ENCODE assay signal across 8 cellular contexts in genomic region chr16:1774456-1774795, GRCh38. TPM values are rescaled to one million over a fixed set of nuclear protein-coding genes. Genes with fewer than 3 reads are reported as not detected.
A peak's percentile ranks its signal among the peaks of the same experiment; 100 is the strongest.
DNase-seq lines count a peak whose midpoint lies in the region; ATAC-seq, FAIRE-seq and TF ChIP-seq lines count a peak whose summit lies in the region.

No MANE protein-coding gene starts in this region.

- intact Hi-C loops in Panc1 (cut with micrococcal nuclease; ENCODE audit: unreplicated experiment) (loop anchor here (10.0 kb wide), 1 partner anchor 1090 kb away; the partner anchor contains the start of genes JMJD8 and STUB1), endothelial cell of umbilical vein (cut with micrococcal nuclease) (no loop called here), psoas muscle (cut with DNase I) (loop anchor here (5.0 to 10.0 kb wide), 2 partner anchors 67 to 170 kb away; partner anchors contain the start of genes MAPK8IP3 (in 1 of the 2) and MSRB1 (in 1 of the 2))

- TF ChIP-seq POLR2A in endothelial cell of umbilical vein (IDR thresholded peaks at IDR 0.05; ENCODE audit: low read depth, low read length): no peak

- in situ Hi-C loops in Panc1 (cut with HindIII; ENCODE audit: low pct_unique_long_range_greater_than_20kb, low sequenced_read_pairs): no loop called here

- peaks cover 17% of the 10 kb centered on the region for H3K79me2 ChIP-seq in endothelial cell of umbilical vein (ENCODE audit: control insufficient read depth, insufficient read depth, low read length)

- DNase-seq in Panc1 (ENCODE audit: low read depth, low spot score) (no peak), endothelial cell of umbilical vein (ENCODE audit: low read depth, low spot score) (no peak), psoas muscle (peak in 1 of 2 donors; percentile 12), NCI-H446 treated with DMSO at 0.1 percent for 48 hours (lab: John Stamatoyannopoulos, UW) (no peak), H7 (no peak), WERI-Rb-1 (no peak)

- H3K9me3 ChIP-seq in Panc1 (ENCODE audit: control insufficient read depth, insufficient read depth, low read depth, low read length) (no peaks in the 10 kb centered on the region), endothelial cell of umbilical vein (replicated peaks; ENCODE audit: control insufficient read depth, insufficient read depth, low read length) (no peaks in the 10 kb centered on the region), psoas muscle (no peaks in the 10 kb centered on the region), WERI-Rb-1 (ENCODE audit: severe bottlenecking) (no peaks in the 10 kb centered on the region)

- ATAC-seq in Panc1: no peak
- no peak for ATAC-seq in psoas muscle
- ATAC-seq in HG02610 (IDR thresholded peaks at IDR 0.05; ENCODE audit: unreplicated experiment): no peak

- H2AFZ ChIP-seq in endothelial cell of umbilical vein (ENCODE audit: low read depth, low read length): no peak overlapping the region

- peak overlapping the region; percentile 45 for H3K4me2 ChIP-seq in endothelial cell of umbilical vein (ENCODE audit: insufficient read depth, low read length)

- FAIRE-seq in endothelial cell of umbilical vein (lab: Jason Lieb, UNC): no peak

- TF ChIP-seq CTCF in Panc1 (IDR thresholded peaks at IDR 0.05) (no peak), endothelial cell of umbilical vein (IDR thresholded peaks at IDR 0.05; ENCODE audit: extremely low read depth in 1 of 2, insufficient read depth in 1 of 2, low read depth in 1 of 2, low read length in 2 of 2) (no peak), psoas muscle (IDR thresholded peaks at IDR 0.05) (no peak), WERI-Rb-1 (IDR thresholded peaks at IDR 0.05; ENCODE audit: low read depth, low read length) (no peak)

- CTCF ChIA-PET in Panc1 (lab: Charles Lee) (interaction anchor here (1.3 kb wide), 1 partner anchor 8 kb away, joined by 5 read pairs; the partner anchor contains the start of genes NUBP2 and SPSB3), endothelial cell of umbilical vein (lab: Charles Lee) (interaction anchor here (1.1 to 2.0 kb wide), 2 partner anchors 8 to 49 kb away, joined by 9 to 16 read pairs; partner anchors contain the start of genes NUBP2 and SPSB3)

- no TSS peak for BruUV-seq in Panc1 (replicated peaks; lab: Mats Ljungman, UMichigan)
- BruUV-seq in endothelial cell of umbilical vein (replicated peaks; lab: Mats Ljungman, UMichigan): no TSS peak

- no peaks in the 10 kb centered on the region; the same call in 1 of the 2 replicates for H3K36me3 ChIP-seq in Panc1 (ENCODE audit: control insufficient read depth, insufficient read depth, low read length)
- H3K36me3 ChIP-seq in endothelial cell of umbilical vein (ENCODE audit: control insufficient read depth in 2 of 2, extremely low read depth in 1 of 2, insufficient read depth in 2 of 2, low read length in 2 of 2): peaks cover 0 to 34% of the 10 kb centered on the region in 2 experiments
- H3K36me3 ChIP-seq in psoas muscle (ENCODE audit: insufficient read depth in 1 of 2, low read depth in 1 of 2): peaks cover 0 to 45% of the 10 kb centered on the region in 2 donors
- H3K36me3 ChIP-seq in H7 (replicated peaks; ENCODE audit: control insufficient read depth, insufficient read depth, low read length): no peaks in the 10 kb centered on the region; the same call in none of the 2 replicates
- peaks cover 64% of the 10 kb centered on the region for H3K36me3 ChIP-seq in WERI-Rb-1

- H3K9ac ChIP-seq in endothelial cell of umbilical vein (replicated peaks; ENCODE audit: extremely low read depth, insufficient read depth, low read length): no peak overlapping the region

- H4K20me1 ChIP-seq in endothelial cell of umbilical vein (replicated peaks; ENCODE audit: control insufficient read depth, extremely low read depth, insufficient read depth, low read length): no peaks in the 10 kb centered on the region

- H3K4me1 ChIP-seq in Panc1 (ENCODE audit: control insufficient read depth, insufficient read depth, low read length) (peaks cover 51% of the 10 kb centered on the region), endothelial cell of umbilical vein (ENCODE audit: control insufficient read depth, extremely low read depth, insufficient read depth, low read length) (peaks cover 19% of the 10 kb centered on the region), psoas muscle (peaks cover 18% of the 10 kb centered on the region)

- dilution Hi-C loops in endothelial cell of umbilical vein (cut with MboI; ENCODE audit: extremely low pct_ligation_motif_present, low sequenced_read_pairs): no loop called here

- no peaks in the 10 kb centered on the region for H3K9me1 ChIP-seq in endothelial cell of umbilical vein (replicated peaks; ENCODE audit: control insufficient read depth, extremely low read depth, insufficient read depth, low read length)

- H3K27ac ChIP-seq in Panc1 (ENCODE audit: low read length): peak overlapping the region; percentile 95
- no peak overlapping the region for H3K27ac ChIP-seq in endothelial cell of umbilical vein (ENCODE audit: insufficient read depth, low read depth, low read length)
- peak overlapping the region; percentile 90 for H3K27ac ChIP-seq in psoas muscle
- no peak overlapping the region for H3K27ac ChIP-seq in WERI-Rb-1

- 82 to 87% (median 86%) methylated on average over 7 of the region's 7 CpGs for WGBS in psoas muscle, 3 donors

- POLR2A ChIA-PET in Panc1 (lab: Charles Lee) (no interaction called here), endothelial cell of umbilical vein (lab: Charles Lee) (interaction anchor here (1.4 kb wide), 1 partner anchor 8 kb away, joined by 6 read pairs; the partner anchor contains the start of genes NUBP2 and SPSB3)

- peak overlapping the region; percentile 81; the same call in 1 of the 2 replicates for H3K4me3 ChIP-seq in GM08714 (ENCODE audit: low read length)
- peak overlapping the region; percentile 60 to 71 for H3K4me3 ChIP-seq in Panc1 (ENCODE audit: low read depth in 2 of 2, low read length in 2 of 2)
- H3K4me3 ChIP-seq in endothelial cell of umbilical vein (replicated peaks in 1 of 3; ENCODE audit: insufficient read depth in 1 of 3, low read depth in 1 of 3, low read length in 3 of 3): peak overlapping the region in 2 of 3 experiments; percentile 54 to 83
- peak overlapping the region; percentile 76 for H3K4me3 ChIP-seq in psoas muscle
- H3K4me3 ChIP-seq in H7 (ENCODE audit: insufficient read depth, low read depth, low read length): no peak overlapping the region
- no peak overlapping the region for H3K4me3 ChIP-seq in WERI-Rb-1 (ENCODE audit: low read depth, low read length)

- H3K27me3 ChIP-seq in Panc1 (ENCODE audit: control insufficient read depth, insufficient read depth, low read length): no peaks in the 10 kb centered on the region
- H3K27me3 ChIP-seq in endothelial cell of umbilical vein (ENCODE audit: control insufficient read depth in 2 of 2, insufficient read depth in 2 of 2, low read length in 2 of 2): no peaks in the 10 kb centered on the region
- no peaks in the 10 kb centered on the region for H3K27me3 ChIP-seq in psoas muscle (ENCODE audit: insufficient read depth in 3 of 3, low read length in 2 of 3)
- no peaks in the 10 kb centered on the region for H3K27me3 ChIP-seq in H7 (ENCODE audit: control insufficient read depth, insufficient read depth, low read length)
- no peaks in the 10 kb centered on the region for H3K27me3 ChIP-seq in WERI-Rb-1 (ENCODE audit: insufficient read depth, low read depth, severe bottlenecking)

RNA-seq across cellular contexts. Expression of gene MRPS34, which starts 1.5 kb away (rescaled TPM):
- total RNA-seq in Panc1 (2021; ENCODE audit: unreplicated experiment): 187 TPM
- polyA plus RNA-seq in Panc1 (2012; ENCODE audit: insufficient read length): 283 TPM
- total RNA-seq in endothelial cell of umbilical vein: 85.2 and 102 TPM in 2 replicates
- 82.1 and 93.8 TPM in 2 replicates for polyA plus RNA-seq in endothelial cell of umbilical vein
- polyA plus RNA-seq in endothelial cell of umbilical vein (2011; cell fraction: cytosol; rRNA removed): 81.2 and 86.0 TPM in 2 replicates
- polyA plus RNA-seq in endothelial cell of umbilical vein (2011; cell fraction: nucleus; rRNA removed): 40.4 and 44.0 TPM in 2 replicates
- 72.4 and 87.7 TPM in 2 replicates for polyA plus RNA-seq in endothelial cell of umbilical vein (2012)
- 19.5 and 27.6 TPM in 2 replicates for polyA minus RNA-seq in endothelial cell of umbilical vein
- 96.9 TPM for polyA minus RNA-seq in endothelial cell of umbilical vein (2011; cell fraction: cytosol; rRNA and poly(A)+ RNA removed)
- polyA minus RNA-seq in endothelial cell of umbilical vein (2011; cell fraction: nucleus; rRNA and poly(A)+ RNA removed): 4.9 and 9.1 TPM in 2 replicates
- 10 to 100 TPM; 56.3 to 75.1 (median 71.4) TPM for total RNA-seq in psoas muscle
- polyA plus RNA-seq in psoas muscle: 100 to 1,000 TPM in 2 of 3 donors, 10 to 100 TPM in 1; 85.6 to 172 (median 138) TPM
- 304 and 324 TPM in 2 replicates for total RNA-seq in H7 (2014; rRNA removed; shearing (Covaris generic))

RNA-seq across cellular contexts. Expression of gene EME2, which starts 1.8 kb away (rescaled TPM):
- total RNA-seq in Panc1 (2021; ENCODE audit: unreplicated experiment) (53.4 TPM), endothelial cell of umbilical vein (15.2 and 21.4 TPM in 2 replicates), psoas muscle (10 to 100 TPM in 1 of 4 donors, 1 to 10 TPM in 3; 4.3 to 11.3 (median 5.9) TPM)
- polyA plus RNA-seq in Panc1 (2012; ENCODE audit: insufficient read length): 37.7 TPM
- polyA plus RNA-seq in endothelial cell of umbilical vein (9.7 and 11.5 TPM in 2 replicates), psoas muscle (1 to 10 TPM; 2.6 to 5.2 (median 4.5) TPM)
- polyA plus RNA-seq in endothelial cell of umbilical vein (2011; cell fraction: cytosol; rRNA removed): 1.8 and 3.9 TPM in 2 replicates
- 74.8 and 82.2 TPM in 2 replicates for polyA plus RNA-seq in endothelial cell of umbilical vein (2011; cell fraction: nucleus; rRNA removed)
- polyA plus RNA-seq in endothelial cell of umbilical vein (2012): 6.8 and 8.5 TPM in 2 replicates
- polyA minus RNA-seq in endothelial cell of umbilical vein: 4.0 and 5.9 TPM in 2 replicates
- 7.8 TPM for polyA minus RNA-seq in endothelial cell of umbilical vein (2011; cell fraction: cytosol; rRNA and poly(A)+ RNA removed)
- polyA minus RNA-seq in endothelial cell of umbilical vein (2011; cell fraction: nucleus; rRNA and poly(A)+ RNA removed): 12.6 and 22.9 TPM in 2 replicates
- total RNA-seq in H7 (2014; rRNA removed; shearing (Covaris generic)): 12.7 and 15.3 TPM in 2 replicates

RNA-seq across cellular contexts. Expression of gene NME3, which starts 3.1 kb away (rescaled TPM):
- total RNA-seq in Panc1 (2021; ENCODE audit: unreplicated experiment) (117 TPM), endothelial cell of umbilical vein (32.0 and 38.2 TPM in 2 replicates), psoas muscle (10 to 100 TPM in 3 of 4 donors, 1 to 10 TPM in 1; 9.9 to 23.8 (median 13.8) TPM)
- polyA plus RNA-seq in Panc1 (2012; ENCODE audit: insufficient read length): 233 TPM
- polyA plus RNA-seq in endothelial cell of umbilical vein (74.4 and 133 TPM in 2 replicates), psoas muscle (10 to 100 TPM; 18.8 to 27.1 (median 22.4) TPM)
- polyA plus RNA-seq in endothelial cell of umbilical vein (2011; cell fraction: cytosol; rRNA removed): 26.0 and 47.9 TPM in 2 replicates
- 67.5 and 75.9 TPM in 2 replicates for polyA plus RNA-seq in endothelial cell of umbilical vein (2011; cell fraction: nucleus; rRNA removed)
- polyA plus RNA-seq in endothelial cell of umbilical vein (2012): 32.2 and 49.8 TPM in 2 replicates
- 8.2 and 8.3 TPM in 2 replicates for polyA minus RNA-seq in endothelial cell of umbilical vein
- polyA minus RNA-seq in endothelial cell of umbilical vein (2011; cell fraction: cytosol; rRNA and poly(A)+ RNA removed): 7.6 TPM
- 3.0 and 8.8 TPM in 2 replicates for polyA minus RNA-seq in endothelial cell of umbilical vein (2011; cell fraction: nucleus; rRNA and poly(A)+ RNA removed)
- total RNA-seq in H7 (2014; rRNA removed; shearing (Covaris generic)): 147 and 179 TPM in 2 replicates

RNA-seq across cellular contexts. Expression of gene SPSB3, which starts 7.9 kb away (rescaled TPM):
- total RNA-seq in Panc1 (2021; ENCODE audit: unreplicated experiment) (23.0 TPM), endothelial cell of umbilical vein (39.0 and 40.5 TPM in 2 replicates), psoas muscle (10 to 100 TPM; 38.4 to 59.5 (median 49.9) TPM)
- 40.3 TPM for polyA plus RNA-seq in Panc1 (2012; ENCODE audit: insufficient read length)
- polyA plus RNA-seq in endothelial cell of umbilical vein (86.2 and 107 TPM in 2 replicates), psoas muscle (100 to 1,000 TPM in 1 of 3 donors, 10 to 100 TPM in 2; 26.3 to 108 (median 78.1) TPM)
- polyA plus RNA-seq in endothelial cell of umbilical vein (2011; cell fraction: cytosol; rRNA removed): 25.4 and 47.1 TPM in 2 replicates
- polyA plus RNA-seq in endothelial cell of umbilical vein (2011; cell fraction: nucleus; rRNA removed): 170 and 171 TPM in 2 replicates
- polyA plus RNA-seq in endothelial cell of umbilical vein (2012): 24.9 and 40.0 TPM in 2 replicates
- 19.1 and 25.7 TPM in 2 replicates for polyA minus RNA-seq in endothelial cell of umbilical vein
- polyA minus RNA-seq in endothelial cell of umbilical vein (2011; cell fraction: cytosol; rRNA and poly(A)+ RNA removed): 15.1 TPM
- polyA minus RNA-seq in endothelial cell of umbilical vein (2011; cell fraction: nucleus; rRNA and poly(A)+ RNA removed): 18.6 and 32.4 TPM in 2 replicates
- total RNA-seq in H7 (2014; rRNA removed; shearing (Covaris generic)): 43.3 and 60.4 TPM in 2 replicates

RNA-seq across cellular contexts. Expression of gene NUBP2, which starts 8.3 kb away (rescaled TPM):
- total RNA-seq in Panc1 (2021; ENCODE audit: unreplicated experiment) (85.8 TPM), endothelial cell of umbilical vein (55.0 and 58.2 TPM in 2 replicates), psoas muscle (10 to 100 TPM; 34.7 to 44.7 (median 38.5) TPM)
- 114 TPM for polyA plus RNA-seq in Panc1 (2012; ENCODE audit: insufficient read length)
- polyA plus RNA-seq in endothelial cell of umbilical vein (69.6 and 85.4 TPM in 2 replicates), psoas muscle (10 to 100 TPM; 61.9 to 96.0 (median 76.1) TPM)
- 38.7 and 64.8 TPM in 2 replicates for polyA plus RNA-seq in endothelial cell of umbilical vein (2011; cell fraction: cytosol; rRNA removed)
- 47.3 and 53.2 TPM in 2 replicates for polyA plus RNA-seq in endothelial cell of umbilical vein (2011; cell fraction: nucleus; rRNA removed)
- 37.5 and 46.5 TPM in 2 replicates for polyA plus RNA-seq in endothelial cell of umbilical vein (2012)
- polyA minus RNA-seq in endothelial cell of umbilical vein: 12.2 and 15.6 TPM in 2 replicates
- 48.7 TPM for polyA minus RNA-seq in endothelial cell of umbilical vein (2011; cell fraction: cytosol; rRNA and poly(A)+ RNA removed)
- 12.0 and 20.8 TPM in 2 replicates for polyA minus RNA-seq in endothelial cell of umbilical vein (2011; cell fraction: nucleus; rRNA and poly(A)+ RNA removed)
- total RNA-seq in H7 (2014; rRNA removed; shearing (Covaris generic)): 138 and 152 TPM in 2 replicates

Comparison
In these comparisons a context has a peak if more than half of its experiments do, and no peak if none do; other contexts are left out.
1. H3K4me3 ChIP-seq: peak in GM08714 (single experiment), Panc1 (2 of 2), endothelial cell of umbilical vein (2 of 3) and psoas muscle (single experiment); none in H7 (single experiment) and WERI-Rb-1 (single experiment).
2. H3K27ac ChIP-seq: peak in Panc1 (single experiment) and psoas muscle (single experiment); none in endothelial cell of umbilical vein (single experiment) and WERI-Rb-1 (single experiment).